ENCODE assay signal across 10 cellular contexts in genomic region chr2:190722061-190722759, GRCh38.
DNase-seq lines count a peak whose midpoint lies in the region; ATAC-seq, FAIRE-seq and TF ChIP-seq lines count a peak whose summit lies in the region.
"Had no signal": no experiment of that assay in that cellular context is flagged by ENCODE, and none has a peak within 500 bp of the region (broad histone marks: within the 10 kb centered on the region; RNA-seq: fewer than 3 reads in every experiment).

No MANE protein-coding gene starts in this region.

- DNase-seq in GM12878 (ENCODE audit: low read depth, low spot score) (peak; percentile 79), DMS 273 (lab: John Stamatoyannopoulos, UW; ENCODE audit: unreplicated experiment) (no peak), DMS79 treated with DMSO at 0.1 percent for 48 hours (lab: John Stamatoyannopoulos, UW) (no peak), nucleus accumbens (lab: John Stamatoyannopoulos, UW) (no peak), small intestine (no peak)
- DNase-seq: MG63 had no signal

- H3K4me2 ChIP-seq in GM12878 (ENCODE audit: control insufficient read depth, insufficient read depth) = peak overlapping the region; percentile 82

- in situ Hi-C loops in GM12878 (cut with MboI) = no loop called here

- TF ChIP-seq EP300 in GM12878 (IDR thresholded peaks at IDR 0.05; ENCODE audit: borderline replicate concordance in 1 of 2, control insufficient read depth in 1 of 2, low read depth in 2 of 2, low read length in 2 of 2) = peak; percentile 71 to 89

- 2% methylated on average over 4 of the region's 4 CpGs for WGBS in GM12878 (ENCODE audit: insufficient coverage, insufficient replicate concordance, low lambda C conversion rate, missing lambda C conversion rate)
- WGBS in small intestine, 3 donors = 76 to 84% (median 77%) methylated on average over 4 of the region's 4 CpGs

- RAD21 ChIA-PET in GM12878 (lab: Charles Lee; ENCODE audit: unreplicated experiment) = interaction anchor here (1.0 to 6.2 kb wide), 15 partner anchors 10 to 197 kb away, joined by 3 to 99 read pairs (median 6); no protein-coding TSS in a partner anchor

- CTCF ChIA-PET in GM12878 (lab: Yijun Ruan, JAX) = interaction anchor here (0.6 to 3.5 kb wide), 9 partner anchors 9 to 80 kb away, joined by 3 to 19 read pairs (median 4); no protein-coding TSS in a partner anchor

- H3K4me3 ChIP-seq in GM12878 (no peak overlapping the region), small intestine (ENCODE audit: low read depth in 1 of 2, low read length in 2 of 2) (no peak overlapping the region)
- H3K4me3 ChIP-seq: MG63, prostate gland had no signal

- no peak for TF ChIP-seq POLR2A in GM12878 (IDR thresholded peaks at IDR 0.05; ENCODE audit: low read depth, low read length)

- intact Hi-C loops in GM12878 (cut with micrococcal nuclease; ENCODE audit: unreplicated experiment) = loop anchor here (1.0 to 10.0 kb wide), 4 partner anchors 27 to 403 kb away; partner anchors contain the start of gene GLS

- SMC1A ChIA-PET in GM12878 (lab: Charles Lee; ENCODE audit: uncharacterized antibody, unreplicated experiment) = interaction anchor here (0.7 to 8.8 kb wide), 18 partner anchors 9 to 164 kb away, joined by 3 to 137 read pairs (median 7); no protein-coding TSS in a partner anchor

- H3K9me3 ChIP-seq in GM12878 (replicated peaks; ENCODE audit: control insufficient read depth, insufficient read depth, low read length) = no peaks in the 10 kb centered on the region
- H3K9me3 ChIP-seq in small intestine (ENCODE audit: control insufficient read depth, low read depth) = no peaks in the 10 kb centered on the region
- H3K9me3 ChIP-seq: MG63, prostate gland had no signal

- peak; percentile 25; the same call in 1 of the 2 replicates for TF ChIP-seq RAD21 in GM12878 (IDR thresholded peaks at IDR 0.05; ENCODE audit: insufficient read depth, low read depth, low read length)

- H3K79me2 ChIP-seq in GM12878 (ENCODE audit: control insufficient read depth, insufficient read depth, low read length) = no peaks in the 10 kb centered on the region

- no peaks in the 10 kb centered on the region for H3K27me3 ChIP-seq in GM12878 (replicated peaks in 1 of 2; ENCODE audit: control insufficient read depth in 2 of 2, insufficient read depth in 2 of 2, low read length in 1 of 2)
- H3K27me3 ChIP-seq in small intestine (ENCODE audit: control insufficient read depth in 2 of 2, insufficient read depth in 2 of 2, low read length in 2 of 2) = no peaks in the 10 kb centered on the region
- H3K27me3 ChIP-seq: MG63 had no signal

- H3K9ac ChIP-seq in GM12878 (ENCODE audit: control insufficient read depth, insufficient read depth, low read length) = peak overlapping the region; percentile 47; the same call in 1 of the 2 replicates

- BruUV-seq in GM12878 (replicated peaks; lab: Mats Ljungman, UMichigan) = no TSS peak

- no peak for TF ChIP-seq CTCF in GM12878 (IDR thresholded peaks at IDR 0.05 in 2 of 3, conservative IDR thresholded peaks at IDR 0.05 in 1 of 3; ENCODE audit: control insufficient read depth in 2 of 3, extremely low read depth in 1 of 3, insufficient read depth in 1 of 3, low read depth in 3 of 3, low read length in 3 of 3)

- POLR2A ChIA-PET in GM12878 (lab: Charles Lee) = interaction anchor here (0.7 to 6.1 kb wide), 8 partner anchors 9 to 70 kb away, joined by 3 to 53 read pairs (median 5); no protein-coding TSS in a partner anchor

- no peaks in the 10 kb centered on the region for H4K20me1 ChIP-seq in GM12878 (ENCODE audit: control insufficient read depth, insufficient read depth)

- ATAC-seq in GM18520 (IDR thresholded peaks at IDR 0.05; ENCODE audit: unreplicated experiment) (peak; percentile 47), GM21367 (IDR thresholded peaks at IDR 0.05; ENCODE audit: unreplicated experiment) (peak; percentile 47), HG03159 (IDR thresholded peaks at IDR 0.05; ENCODE audit: unreplicated experiment) (peak; percentile 62), GM12878 (peak; percentile 68)

- H3K36me3 ChIP-seq in GM12878 (ENCODE audit: control insufficient read depth in 2 of 2, insufficient read depth in 2 of 2, low read length in 1 of 2) (no peaks in the 10 kb centered on the region), small intestine (ENCODE audit: control insufficient read depth in 2 of 2, insufficient read depth in 2 of 2, low read length in 2 of 2) (no peaks in the 10 kb centered on the region)
- H3K36me3 ChIP-seq: MG63, prostate gland had no signal

- H3K4me1 ChIP-seq in GM12878 (ENCODE audit: control insufficient read depth, insufficient read depth, low read length) (peaks cover 41% of the 10 kb centered on the region), small intestine (ENCODE audit: control insufficient read depth in 2 of 2, insufficient read depth in 1 of 2, low read depth in 1 of 2, low read length in 1 of 2) (peaks cover 0 to 3% of the 10 kb centered on the region in 2 donors)
- H3K4me1 ChIP-seq: prostate gland had no signal

- FAIRE-seq in GM12878 (lab: Jason Lieb, UNC) (peak; percentile 41), small intestine (lab: Jason Lieb, UNC) (no peak)

- H3K27ac ChIP-seq in GM12878 (ENCODE audit: control insufficient read depth, insufficient read depth) (peak overlapping the region; percentile 82), small intestine (ENCODE audit: low read depth in 1 of 2, low read length in 1 of 2) (no peak overlapping the region)
- H3K27ac ChIP-seq: prostate gland had no signal

- peak overlapping the region; percentile 69 for H2AFZ ChIP-seq in GM12878 (ENCODE audit: control insufficient read depth, low read depth, low read length)

TF ChIP-seq in GM12878, 131 proteins besides CTCF, POLR2A, EP300 and RAD21 (continues in another document):
- TF ChIP-seq NKRF (conservative IDR thresholded peaks at IDR 0.05) (no peak), MEF2B (IDR thresholded peaks at IDR 0.05; ENCODE audit: partially characterized antibody, poor library complexity, severe bottlenecking) (peak; percentile 63), MXI1 (IDR thresholded peaks at IDR 0.05; ENCODE audit: low read depth, low read length) (no peak), JUNB (IDR thresholded peaks at IDR 0.05) (peak; percentile 99), NR2F1 (conservative IDR thresholded peaks at IDR 0.05) (peak; percentile 96), BMI1 (IDR thresholded peaks at IDR 0.05; ENCODE audit: borderline replicate concordance) (peak; percentile 47), ATF2 (IDR thresholded peaks at IDR 0.05; ENCODE audit: low read length) (peak; percentile 84), BCL3 (IDR thresholded peaks at IDR 0.05; ENCODE audit: borderline replicate concordance, insufficient read depth, low read depth, low read length, poor library complexity, severe bottlenecking) (peak; percentile 1), PBX3 (IDR thresholded peaks at IDR 0.05; ENCODE audit: insufficient replicate concordance, low read depth, low read length) (peak; percentile 37), FOXM1 (IDR thresholded peaks at IDR 0.05; ENCODE audit: low read depth, low read length) (peak; percentile 85), ZZZ3 (IDR thresholded peaks at IDR 0.05; ENCODE audit: control insufficient read depth, insufficient read length, low read depth) (no peak), IKZF2 (IDR thresholded peaks at IDR 0.05) (peak; percentile 65 to 76), SRF (IDR thresholded peaks at IDR 0.05; ENCODE audit: low read depth in 2 of 2, low read length in 2 of 2) (peak in 1 of 2 experiments; percentile 72; a peak in 1 of 4 replicates)
